In the genomic region with DNA sequence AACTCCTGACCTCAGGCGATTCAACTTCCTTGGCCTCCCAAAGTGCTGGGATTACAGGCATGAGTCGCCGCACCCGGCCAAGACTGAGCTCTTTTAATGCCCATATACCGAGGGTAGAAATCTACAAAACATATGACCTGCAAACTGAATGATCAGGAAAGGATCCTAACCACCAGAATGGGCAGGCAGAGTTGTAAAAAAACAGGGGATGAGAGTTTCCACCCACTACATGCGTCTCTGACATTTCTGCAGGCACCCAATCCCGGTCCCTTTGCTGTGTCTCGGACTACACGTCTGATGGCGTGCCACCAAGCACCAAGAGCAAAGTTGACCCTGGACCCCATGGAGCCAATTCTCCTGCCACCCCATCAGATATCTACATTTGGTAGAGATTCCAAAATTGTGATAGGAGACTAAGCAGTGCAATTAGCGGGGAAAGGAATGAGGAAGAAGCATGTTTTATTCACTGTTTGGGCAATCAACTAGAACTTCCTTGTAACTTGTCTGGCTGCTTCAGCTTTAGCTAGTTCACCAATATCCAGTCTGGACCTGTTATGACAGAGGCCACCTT, we compare ENCODE assay signal across 10 cellular contexts.
DNase-seq lines count a peak whose midpoint lies in the region; ATAC-seq and TF ChIP-seq lines count a peak whose summit lies in the region.
"Had no signal": no experiment of that assay in that cellular context is flagged by ENCODE, and none has a peak within 500 bp of the region (broad histone marks: within the 10 kb centered on the region; RNA-seq: fewer than 3 reads in every experiment).

No MANE protein-coding gene starts in this region.

- no peak overlapping the region for H3K56ac ChIP-seq in IMR-90 (ENCODE audit: extremely low read depth, insufficient read depth, low read length)

- peaks cover 9% of the 10 kb centered on the region for H3K36me3 Mint-ChIP-seq in T-cell

- H3K27me3 ChIP-seq in IMR-90 (ENCODE audit: control insufficient read depth, insufficient read depth, low read length) (no peaks in the 10 kb centered on the region), ascending aorta (no peaks in the 10 kb centered on the region)
- H3K27me3 ChIP-seq: tibial nerve had no signal

- H3K79me1 ChIP-seq in IMR-90 (ENCODE audit: low read depth in 1 of 2, low read length in 2 of 2) = peaks cover 34 to 69% of the 10 kb centered on the region in 2 experiments

- no peak overlapping the region for H3K18ac ChIP-seq in IMR-90 (ENCODE audit: low read depth, low read length)

- H3K4me1 ChIP-seq in IMR-90 (ENCODE audit: control insufficient read depth, insufficient read depth, low read length) (peaks cover 7% of the 10 kb centered on the region), ascending aorta (peaks cover 5 to 15% of the 10 kb centered on the region in 2 donors)
- H3K4me1 ChIP-seq: tibial nerve had no signal

- peaks cover 21% of the 10 kb centered on the region for H3K9me1 ChIP-seq in IMR-90 (ENCODE audit: insufficient read depth, low read length)

- H3K27ac ChIP-seq in IMR-90 (ENCODE audit: insufficient read depth, low read length) = no peak overlapping the region
- peak overlapping the region; percentile 35 to 80 for H3K27ac ChIP-seq in ascending aorta
- no peak overlapping the region for H3K27ac ChIP-seq in caudate nucleus (ENCODE audit: low read depth, low read length)
- H3K27ac ChIP-seq: tibial nerve had no signal

- H3K23ac ChIP-seq in IMR-90 (ENCODE audit: low read depth, low read length) = peak overlapping the region; percentile 31

- no peaks in the 10 kb centered on the region for H3K27me3 Mint-ChIP-seq in T-cell

- 0 out of 3 replicates have a peak overlapping the region, but pooled peaks have one; percentile 10 for H2BK15ac ChIP-seq in IMR-90 (ENCODE audit: low read depth, low read length)

- no peak for TF ChIP-seq POLR2A in IMR-90 (IDR thresholded peaks at IDR 0.05; ENCODE audit: low read depth, low read length)

- no peak for TF ChIP-seq RAD21 in IMR-90 (IDR thresholded peaks at IDR 0.05; ENCODE audit: low read length)

- H4K91ac ChIP-seq in IMR-90 (ENCODE audit: insufficient read depth, low read depth, low read length) = no peak overlapping the region

- H3K4me3 ChIP-seq in IMR-90 (ENCODE audit: insufficient read depth, low read depth, low read length) (no peak overlapping the region), ascending aorta (no peak overlapping the region)
- H3K4me3 ChIP-seq: tibial nerve had no signal

- CTCF ChIA-PET in IMR-90 (lab: Yijun Ruan, JAX) = interaction anchor here (0.6 kb wide), 1 partner anchor 19 kb away, joined by 3 read pairs; no protein-coding TSS in a partner anchor
- CTCF ChIA-PET in T-cell (lab: Charles Lee) = no interaction called here

- dilution Hi-C loops in IMR-90 (cut with HindIII; ENCODE audit: low sequenced_read_pairs, unreplicated experiment) = no loop called here

- H3K9me3 Mint-ChIP-seq in T-cell = peaks cover 15 to 44% (median 43%) of the 10 kb centered on the region in 3 donors

- H3K9me3 ChIP-seq in IMR-90 (ENCODE audit: control insufficient read depth, insufficient read depth, low read length) = no peaks in the 10 kb centered on the region
- peaks cover 0 to 6% of the 10 kb centered on the region in 2 donors for H3K9me3 ChIP-seq in ascending aorta

- H2AK9ac ChIP-seq in IMR-90 (replicated peaks; ENCODE audit: low read depth, low read length, poor library complexity) = peak overlapping the region; percentile 78

- POLR2A ChIA-PET in IMR-90 (lab: Charles Lee; ENCODE audit: unreplicated experiment) (no interaction called here), T-cell (lab: Charles Lee) (no interaction called here)

- DNase-seq in A172 (ENCODE audit: low spot score) (peak; percentile 30), IMR-90 (peak; percentile 56), ascending aorta (ENCODE audit: low spot score in 2 of 2) (no peak), left lobe of liver (ENCODE audit: low spot score) (no peak), caudate nucleus (lab: John Stamatoyannopoulos, UW) (no peak), T-cell (no peak), NCI-H69 (lab: John Stamatoyannopoulos, UW) (no peak)
- DNase-seq: NCI-H1048 had no signal

- peak overlapping the region; percentile 85; the same call in 1 of the 2 replicates for H2BK20ac ChIP-seq in IMR-90 (ENCODE audit: low read depth, low read length)

- BruUV-seq in IMR-90 (replicated peaks; lab: Mats Ljungman, UMichigan) = no TSS peak

- peaks cover 0 to 5% (median 0%) of the 10 kb centered on the region in 3 donors for H3K4me1 Mint-ChIP-seq in T-cell

- TF ChIP-seq CTCF in IMR-90 (conservative IDR thresholded peaks at IDR 0.05; ENCODE audit: low read depth, low read length) (no peak), ascending aorta (IDR thresholded peaks at IDR 0.05) (no peak)

- intact Hi-C loops in IMR-90 (cut with micrococcal nuclease) (no loop called here), ascending aorta (cut with DNase I) (no loop called here)

- H3K9ac ChIP-seq in IMR-90 (ENCODE audit: low read depth, low read length) = no peak overlapping the region

- no peak overlapping the region for H3K27ac Mint-ChIP-seq in T-cell

- no CpG with 5 or more reads among the region's 11 CpGs for WGBS in IMR-90 (ENCODE audit: extremely low coverage in 2 of 2, insufficient read length in 1 of 2), 2 experiments

- peak overlapping the region; percentile 72 for H2BK5ac ChIP-seq in IMR-90 (ENCODE audit: low read depth, low read length, poor library complexity, severe bottlenecking)

- H3K4me3 Mint-ChIP-seq in T-cell = no peak overlapping the region

- peak overlapping the region; percentile 37 for H3K14ac ChIP-seq in IMR-90 (replicated peaks; ENCODE audit: low read depth, low read length)

- H3K36me3 ChIP-seq in IMR-90 (ENCODE audit: control insufficient read depth, insufficient read depth, low read length) = peaks cover 16% of the 10 kb centered on the region
- peaks cover 16 to 30% of the 10 kb centered on the region in 2 donors for H3K36me3 ChIP-seq in ascending aorta

- ATAC-seq in IMR-90 (ENCODE audit: low read depth) = peak; percentile 55
- ATAC-seq in left lobe of liver = peak; percentile 31
- no peak for ATAC-seq in T-cell (replicated peaks in 1 of 4)
- no peak for ATAC-seq in HG02870 (IDR thresholded peaks at IDR 0.05; ENCODE audit: unreplicated experiment)

- peaks cover 44% of the 10 kb centered on the region for H4K20me1 ChIP-seq in IMR-90 (ENCODE audit: insufficient read depth, low read length)

- no peak overlapping the region for H4K5ac ChIP-seq in IMR-90 (ENCODE audit: low read depth, low read length)

- no peak overlapping the region for H3K4me2 ChIP-seq in IMR-90 (ENCODE audit: low read depth, low read length)

- peak overlapping the region; percentile 50; the same call in 1 of the 2 replicates for H3K4ac ChIP-seq in IMR-90 (ENCODE audit: low read depth, low read length)

- peak overlapping the region; percentile 8; the same call in 1 of the 2 replicates for H2AK5ac ChIP-seq in IMR-90 (ENCODE audit: low read depth, low read length)

- peak overlapping the region in 1 of 2 experiments; percentile 42; a peak in 1 of 4 replicates for H4K8ac ChIP-seq in IMR-90 (ENCODE audit: low read depth in 2 of 2, low read length in 2 of 2)

- peak overlapping the region; percentile 8 for H2AFZ ChIP-seq in IMR-90 (replicated peaks; ENCODE audit: low read length, poor library complexity)

- H2BK120ac ChIP-seq in IMR-90 (ENCODE audit: low read depth, low read length) = peak overlapping the region; percentile 60

- in situ Hi-C loops in IMR-90 (cut with MboI; ENCODE audit: low sequenced_read_pairs) = no loop called here

TF ChIP-seq in IMR-90, 13 proteins besides CTCF, POLR2A, EP300 and RAD21:
- TF ChIP-seq, protein P1, sequence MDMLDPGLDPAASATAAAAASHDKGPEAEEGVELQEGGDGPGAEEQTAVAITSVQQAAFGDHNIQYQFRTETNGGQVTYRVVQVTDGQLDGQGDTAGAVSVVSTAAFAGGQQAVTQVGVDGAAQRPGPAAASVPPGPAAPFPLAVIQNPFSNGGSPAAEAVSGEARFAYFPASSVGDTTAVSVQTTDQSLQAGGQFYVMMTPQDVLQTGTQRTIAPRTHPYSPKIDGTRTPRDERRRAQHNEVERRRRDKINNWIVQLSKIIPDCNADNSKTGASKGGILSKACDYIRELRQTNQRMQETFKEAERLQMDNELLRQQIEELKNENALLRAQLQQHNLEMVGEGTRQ (IDR thresholded peaks at IDR 0.05; ENCODE audit: low read depth, low read length) = no peak
- TF ChIP-seq ELK1 (IDR thresholded peaks at IDR 0.05; ENCODE audit: borderline replicate concordance, low read depth, low read length) = no peak
- no peak for TF ChIP-seq FOS (IDR thresholded peaks at IDR 0.05; ENCODE audit: low read depth, low read length)
- TF ChIP-seq NFE2L2 (IDR thresholded peaks at IDR 0.05; ENCODE audit: low read depth, low read length) = no peak
- TF ChIP-seq CEBPB (IDR thresholded peaks at IDR 0.05; ENCODE audit: low read depth, low read length) = no peak
- TF ChIP-seq RFX5 (IDR thresholded peaks at IDR 0.05; ENCODE audit: low read depth, low read length) = no peak
- no peak for TF ChIP-seq CHD1 (IDR thresholded peaks at IDR 0.05; ENCODE audit: low read depth, low read length)
- no peak for TF ChIP-seq MAZ (IDR thresholded peaks at IDR 0.05; ENCODE audit: borderline replicate concordance, low read depth, low read length)

Comparison
In these comparisons a context has a peak if more than half of its experiments do, and no peak if none do; other contexts are left out.
1. DNase-seq: peak in A172 (single experiment) and IMR-90 (single experiment); none in ascending aorta (0 of 2), left lobe of liver (single experiment), caudate nucleus (0 of 61), T-cell (0 of 34) and NCI-H69 (single experiment).
2. ATAC-seq: peak in IMR-90 (single experiment) and left lobe of liver (single experiment); none in T-cell (0 of 4) and HG02870 (single experiment).
3. H3K27ac ChIP-seq: peak in ascending aorta (2 of 2); none in IMR-90 (single experiment) and caudate nucleus (single experiment).